In the genomic region with DNA sequence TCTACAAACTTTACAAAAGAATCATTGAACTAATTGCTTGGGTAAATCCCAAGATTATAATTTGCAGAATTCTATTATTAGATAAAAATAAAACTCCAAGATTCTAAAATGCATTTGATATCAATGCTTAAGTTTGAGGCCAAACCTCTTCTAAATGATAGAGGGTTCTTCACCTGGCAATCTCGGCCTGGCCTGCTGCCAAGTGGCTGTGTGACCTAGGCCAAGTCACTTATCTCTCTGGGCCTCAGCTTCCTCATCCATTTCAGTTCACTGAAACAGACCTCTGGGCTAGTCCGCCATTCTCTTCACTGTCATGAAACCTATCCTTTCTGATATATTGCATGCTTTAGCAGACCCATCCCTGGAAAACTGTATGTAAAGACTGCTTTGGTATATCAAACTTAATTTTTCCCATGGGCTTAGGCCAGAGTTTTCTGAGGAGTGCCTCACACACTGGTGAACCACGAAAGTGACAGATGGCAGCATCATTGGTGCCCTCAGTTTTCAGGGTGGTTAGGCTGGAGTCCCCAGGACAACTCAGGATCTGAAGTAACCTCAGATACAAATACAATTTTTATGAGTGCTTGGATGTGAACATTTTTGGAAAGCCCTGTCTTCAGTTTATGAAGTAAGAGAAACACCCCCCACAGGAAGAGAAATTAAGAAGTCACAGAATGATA, we compare ENCODE assay signal across 18 cellular contexts.
"Had no signal": no experiment of that assay in that cellular context is flagged by ENCODE, and none has a peak within 500 bp of the region (broad histone marks: within the 10 kb centered on the region; RNA-seq: fewer than 3 reads in every experiment).

No MANE protein-coding gene starts in this region.

- H3K36me3 ChIP-seq: left ventricle myocardium inferior, neutrophil, ovary, prostate gland, thyroid gland, upper lobe of right lung had no signal

- H3K27me3 ChIP-seq: neutrophil, ovary, thyroid gland, upper lobe of right lung had no signal

- H3K4me3 ChIP-seq: coronary artery, left ventricle myocardium inferior, ovary, prostate gland, thyroid gland, upper lobe of right lung had no signal

- DNase-seq: activated CD4-positive, alpha-beta T cell treated with anti-CD3 and anti-CD28 coated beads for 1 hour; activated CD4-positive, alpha-beta T cell treated with anti-CD3 and anti-CD28 coated beads, Interleukin-2, amount 50 U/mL, for 1 hour; activated CD8-positive, alpha-beta T cell treated with anti-CD3 and anti-CD28 coated beads, Interleukin-2, amount 10 ng/mL, durations not matched to agents 7 days and 5 days; endodermal cell; left ventricle myocardium inferior; ovary; stimulated activated CD4-positive, alpha-beta T cell treated with anti-CD3 and anti-CD28 coated beads, Interleukin-12 subunit alpha, Interleukin-12 subunit beta, amount 100 ng/mL, for 4 hours; stimulated activated CD4-positive, alpha-beta T cell treated with anti-CD3 and anti-CD28 coated beads, Interleukin-4, amount 100 ng/mL, for 4 hours; stimulated activated naive CD8-positive, alpha-beta T cell treated with anti-CD3 and anti-CD28 coated beads, Interleukin-15, Interleukin-2, amounts not matched to agents 100 U/mL and 50 U/mL, for 24 hours; T-cell; thyroid gland had no signal

- FAIRE-seq: bronchial epithelial cell had no signal

- H3K9me3 ChIP-seq: neutrophil, ovary, prostate gland, thyroid gland, upper lobe of right lung had no signal

- H3K27ac ChIP-seq: left ventricle myocardium inferior, neutrophil, ovary, prostate gland, thyroid gland, upper lobe of right lung had no signal

- H3K4me1 ChIP-seq: prostate gland, thyroid gland had no signal

- ATAC-seq: activated CD8-positive, alpha-beta T cell treated with anti-CD3 and anti-CD28 coated beads, Interleukin-2, amount 10 ng/mL, durations not matched to agents 7 days and 5 days; activated naive CD4-positive, alpha-beta T cell treated with anti-CD3 and anti-CD28 coated beads, Interleukin-2, amount 50 U/mL, for 72 hours; natural killer cell treated with Interleukin-12 subunit alpha and Interleukin-12 subunit beta and Interleukin-15 and Interleukin-18, amount 100 ng/mL, for 72 hours; stimulated activated naive CD8-positive, alpha-beta T cell treated with anti-CD3 and anti-CD28 coated beads, Interleukin-15, Interleukin-2, amounts not matched to agents 100 U/mL and 50 U/mL, for 24 hours; T-cell had no signal
